10 cellular contexts compared by ENCODE assay signal in the genomic region with DNA sequence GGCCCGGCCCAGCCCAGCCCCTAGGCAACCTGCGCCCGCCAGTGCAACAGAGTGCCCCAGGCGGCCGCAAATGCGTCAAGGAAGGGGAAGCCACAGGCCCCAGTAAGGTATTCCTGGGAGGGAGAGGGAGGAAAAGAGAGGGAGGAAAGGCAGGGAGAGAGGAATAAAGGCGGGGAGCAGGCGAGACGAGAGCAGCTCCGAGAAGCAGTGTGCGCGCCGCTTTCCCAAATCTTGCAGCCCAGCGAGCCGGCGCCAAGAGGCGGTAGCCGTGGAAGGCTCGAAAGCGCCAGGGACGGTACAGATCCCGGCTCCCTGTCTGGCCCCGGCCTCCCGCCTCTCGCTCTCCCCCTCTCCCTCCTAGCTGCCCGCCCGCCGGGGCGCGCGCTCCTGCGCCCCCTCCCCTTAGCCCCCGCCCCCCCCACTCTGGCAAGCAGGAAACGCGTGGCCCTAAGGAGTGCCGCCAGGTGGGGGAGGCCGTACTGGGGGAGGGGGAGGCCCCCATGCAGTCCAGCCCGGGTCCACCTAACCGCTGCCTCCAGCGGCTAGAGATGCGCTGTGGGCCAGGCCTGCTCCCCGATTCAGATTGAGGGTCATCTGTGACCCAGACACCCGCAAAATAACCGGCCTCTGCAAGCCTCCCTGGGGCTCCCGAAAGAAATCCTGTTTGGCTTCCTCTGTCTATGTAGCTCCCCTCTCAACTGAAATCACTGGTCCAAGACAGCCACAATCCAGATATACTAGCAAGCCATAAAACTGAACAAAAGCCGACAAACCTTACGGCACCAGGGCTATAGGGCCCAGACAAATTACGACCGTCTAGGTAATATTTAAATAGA. TPM values are rescaled to one million over a fixed set of nuclear protein-coding genes. Genes with fewer than 3 reads are reported as not detected.
DNase-seq lines count a peak whose midpoint lies in the region; ATAC-seq and TF ChIP-seq lines count a peak whose summit lies in the region.
"Had no signal": no experiment of that assay in that cellular context is flagged by ENCODE, and none has a peak within 500 bp of the region (broad histone marks: within the 10 kb centered on the region; RNA-seq: fewer than 3 reads in every experiment).

No MANE protein-coding gene starts in this region.

- peak; percentile 85 for DNase-seq in COLO668 (lab: John Stamatoyannopoulos, UW; ENCODE audit: unreplicated experiment)
- peak; percentile 83 for DNase-seq in HT-29 (ENCODE audit: low spot score)
- peak; percentile 44 for DNase-seq in natural killer cell treated with Interleukin-12 subunit alpha and Interleukin-12 subunit beta and Interleukin-15 and Interleukin-18, amount 100 ng/mL, for 72 hours (ENCODE audit: low spot score)
- DNase-seq in CD1c-positive myeloid dendritic cell (ENCODE audit: extremely low spot score), result no peak
- no peak for DNase-seq in NCI-H2196 (lab: John Stamatoyannopoulos, UW; ENCODE audit: unreplicated experiment)
- DNase-seq: dermis blood vessel endothelial cell, small intestine had no signal

- peaks cover 0 to 24% (median 8%) of the 10 kb centered on the region in 5 experiments for H3K9me3 Mint-ChIP-seq in brain
- no peaks in the 10 kb centered on the region for H3K9me3 Mint-ChIP-seq in natural killer cell treated with Interleukin-12 subunit alpha and Interleukin-12 subunit beta and Interleukin-15 and Interleukin-18, amount 100 ng/mL, for 72 hours

- peaks cover 99% of the 10 kb centered on the region for H3K27me3 Mint-ChIP-seq in brain
- peaks cover 42 to 55% of the 10 kb centered on the region in 2 donors for H3K27me3 Mint-ChIP-seq in natural killer cell treated with Interleukin-12 subunit alpha and Interleukin-12 subunit beta and Interleukin-15 and Interleukin-18, amount 100 ng/mL, for 72 hours

- H3K27ac Mint-ChIP-seq in brain, result peak overlapping the region in 3 of 5 experiments; percentile 85 to 99 (median 91)
- no peak overlapping the region for H3K27ac Mint-ChIP-seq in natural killer cell treated with Interleukin-12 subunit alpha and Interleukin-12 subunit beta and Interleukin-15 and Interleukin-18, amount 100 ng/mL, for 72 hours

- TF ChIP-seq CTCF in brain (conservative IDR thresholded peaks at IDR 0.05), result no peak

- peaks cover 22% of the 10 kb centered on the region for H3K4me1 Mint-ChIP-seq in brain
- peaks cover 28 to 42% of the 10 kb centered on the region in 2 donors for H3K4me1 Mint-ChIP-seq in natural killer cell treated with Interleukin-12 subunit alpha and Interleukin-12 subunit beta and Interleukin-15 and Interleukin-18, amount 100 ng/mL, for 72 hours (ENCODE audit: low read depth in 2 of 2)

- H3K36me3 Mint-ChIP-seq in brain, result peaks cover 14% of the 10 kb centered on the region
- peaks cover 12% of the 10 kb centered on the region for H3K36me3 Mint-ChIP-seq in natural killer cell treated with Interleukin-12 subunit alpha and Interleukin-12 subunit beta and Interleukin-15 and Interleukin-18, amount 100 ng/mL, for 72 hours

- ATAC-seq in natural killer cell treated with Interleukin-12 subunit alpha and Interleukin-12 subunit beta and Interleukin-15 and Interleukin-18, amount 100 ng/mL, for 72 hours, result no peak
- no peak for ATAC-seq in HG02840 (IDR thresholded peaks at IDR 0.05; ENCODE audit: low FRiP score, unreplicated experiment)
- ATAC-seq in GM18907 (IDR thresholded peaks at IDR 0.05; ENCODE audit: unreplicated experiment), result no peak

- H3K4me3 Mint-ChIP-seq in brain, result peak overlapping the region in 3 of 5 experiments; percentile 81 to 94 (median 82)
- peak overlapping the region; percentile 90 for H3K4me3 Mint-ChIP-seq in natural killer cell treated with Interleukin-12 subunit alpha and Interleukin-12 subunit beta and Interleukin-15 and Interleukin-18, amount 100 ng/mL, for 72 hours

RNA-seq across cellular contexts. Expression of gene HOXA10, which starts 4.2 kb away (rescaled TPM):
- total RNA-seq in HT-29 (2014; rRNA removed; shearing (Covaris generic)), result 78.9 and 86.4 TPM in 2 replicates
- polyA plus RNA-seq in brain (ENCODE audit: insufficient read depth, low read depth, low replicate concordance), result 62.0 TPM
- total RNA-seq in natural killer cell treated with Interleukin-12 subunit alpha and Interleukin-12 subunit beta and Interleukin-15 and Interleukin-18, amount 100 ng/mL, for 72 hours, result 1 to 10 TPM in 1 of 2 donors, under 1 TPM in 1; 0.88 to 1.3 TPM

RNA-seq across cellular contexts. Expression of gene HOXA9, which starts 4.5 kb away (rescaled TPM):
- total RNA-seq in HT-29 (2014; rRNA removed; shearing (Covaris generic)), result 96.1 and 99.2 TPM in 2 replicates
- 1.1 TPM for polyA plus RNA-seq in brain (ENCODE audit: insufficient read depth, low read depth, low replicate concordance)
- 1 to 10 TPM in 1 of 2 donors, not detected in 1; 2.4 TPM for total RNA-seq in natural killer cell treated with Interleukin-12 subunit alpha and Interleukin-12 subunit beta and Interleukin-15 and Interleukin-18, amount 100 ng/mL, for 72 hours

RNA-seq across cellular contexts. Expression of gene HOXA7, which starts 13.4 kb away (rescaled TPM):
- 5.6 and 10.7 TPM in 2 replicates for total RNA-seq in HT-29 (2014; rRNA removed; shearing (Covaris generic))
- polyA plus RNA-seq in brain (ENCODE audit: insufficient read depth, low read depth, low replicate concordance), result 1.3 TPM
- under 1 TPM in 1 of 2 donors, not detected in 1; 0.20 TPM for total RNA-seq in natural killer cell treated with Interleukin-12 subunit alpha and Interleukin-12 subunit beta and Interleukin-15 and Interleukin-18, amount 100 ng/mL, for 72 hours

RNA-seq across cellular contexts. Expression of gene HOXA11, which starts 15.2 kb away (rescaled TPM):
- total RNA-seq in HT-29 (2014; rRNA removed; shearing (Covaris generic)), result 67.7 and 74.3 TPM in 2 replicates
- polyA plus RNA-seq in brain (ENCODE audit: insufficient read depth, low read depth, low replicate concordance), result 20.1 TPM
- under 1 TPM; 0.20 to 0.76 TPM for total RNA-seq in natural killer cell treated with Interleukin-12 subunit alpha and Interleukin-12 subunit beta and Interleukin-15 and Interleukin-18, amount 100 ng/mL, for 72 hours
- polyA plus RNA-seq: small intestine had no signal

RNA-seq across cellular contexts. Expression of gene HOXA3, which starts 17.5 kb away (rescaled TPM):
- total RNA-seq in HT-29 (2014; rRNA removed; shearing (Covaris generic)), result 27.8 and 29.0 TPM in 2 replicates
- polyA plus RNA-seq in brain (ENCODE audit: insufficient read depth, low read depth, low replicate concordance), result 2.0 TPM
- total RNA-seq in natural killer cell treated with Interleukin-12 subunit alpha and Interleukin-12 subunit beta and Interleukin-15 and Interleukin-18, amount 100 ng/mL, for 72 hours, result not detected

Comparison
In these comparisons a context has a peak if more than half of its experiments do, and no peak if none do; other contexts are left out.
1. DNase-seq: peak in COLO668 (single experiment), HT-29 (single experiment) and natural killer cell treated with Interleukin-12 subunit alpha and Interleukin-12 subunit beta and Interleukin-15 and Interleukin-18, amount 100 ng/mL, for 72 hours (single experiment); none in CD1c-positive myeloid dendritic cell (single experiment) and NCI-H2196 (single experiment).
2. H3K27ac Mint-ChIP-seq: peak in brain (3 of 5); none in natural killer cell treated with Interleukin-12 subunit alpha and Interleukin-12 subunit beta and Interleukin-15 and Interleukin-18, amount 100 ng/mL, for 72 hours (0 of 2).
3. RNA of gene HOXA10, which starts 4.2 kb away (total RNA-seq): 78.9 to 86.4 TPM in HT-29; 0.88 to 1.3 TPM in natural killer cell treated with Interleukin-12 subunit alpha and Interleukin-12 subunit beta and Interleukin-15 and Interleukin-18, amount 100 ng/mL, for 72 hours; every median in the first group is over 10 times any median in the second.
4. RNA of gene HOXA9, which starts 4.5 kb away (total RNA-seq): 96.1 to 99.2 TPM in HT-29; 2.4 TPM in natural killer cell treated with Interleukin-12 subunit alpha and Interleukin-12 subunit beta and Interleukin-15 and Interleukin-18, amount 100 ng/mL, for 72 hours; every median in the first group is over 10 times any median in the second.